25 cellular contexts compared by ENCODE assay signal in the genomic region with DNA sequence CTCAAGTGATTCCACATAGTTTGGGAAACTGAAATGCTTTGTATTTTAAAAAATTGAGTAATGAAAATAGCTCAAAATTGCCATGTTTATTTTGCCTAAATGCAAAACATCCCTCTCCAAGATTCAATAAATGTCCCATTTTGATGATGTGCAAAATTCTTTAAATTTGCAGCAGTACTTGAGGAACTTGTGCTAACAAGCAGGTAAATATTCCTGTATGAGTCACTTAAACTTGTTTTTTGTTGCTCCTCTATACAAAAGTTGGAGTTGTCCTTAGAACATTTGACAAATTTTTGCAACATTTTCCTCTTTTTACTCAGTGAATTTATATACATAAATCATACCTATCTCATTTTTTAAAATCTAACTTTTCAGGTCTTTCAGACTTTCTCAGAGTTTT.
DNase-seq lines count a peak whose midpoint lies in the region; FAIRE-seq and TF ChIP-seq lines count a peak whose summit lies in the region.
"Had no signal": no experiment of that assay in that cellular context is flagged by ENCODE, and none has a peak within 500 bp of the region (broad histone marks: within the 10 kb centered on the region; RNA-seq: fewer than 3 reads in every experiment).

No MANE protein-coding gene starts in this region.

- no peak for TF ChIP-seq CTCF in SU-DHL-6 (IDR thresholded peaks at IDR 0.05; ENCODE audit: insufficient read depth, low read length, poor library complexity, severe bottlenecking)
- TF ChIP-seq CTCF in epithelial cell of esophagus (IDR thresholded peaks at IDR 0.05; ENCODE audit: insufficient read depth, low read depth, low read length, missing control alignments): no peak
- no peak for TF ChIP-seq CTCF in dorsolateral prefrontal cortex (IDR thresholded peaks at IDR 0.05 in 54 of 56, conservative IDR thresholded peaks at IDR 0.05 in 2 of 56; ENCODE audit: low read depth in 1 of 56, partially characterized antibody in 56 of 56)

- H3F3A ChIP-seq in SU-DHL-6 (ENCODE audit: insufficient read depth): peaks cover 6% of the 10 kb centered on the region; the same call in 1 of the 2 replicates

- no peak overlapping the region for H3K4me3 Mint-ChIP-seq in activated T-helper 2 cell treated with anti-CD3 and anti-CD28 coated beads, Interferon-gamma antibody, Interleukin-2, Interleukin-4, amounts not matched to agents 10 μg/mL and 5 μg/mL and 100 μg/mL, durations not matched to agents 14 hours and 24 hours and 36 hours (ENCODE audit: low read depth)
- H3K4me3 Mint-ChIP-seq: CD4-positive, alpha-beta memory T cell had no signal

- H3K4me1 Mint-ChIP-seq in activated T-helper 2 cell treated with anti-CD3 and anti-CD28 coated beads, Interferon-gamma antibody, Interleukin-2, Interleukin-4, amounts not matched to agents 10 μg/mL and 5 μg/mL and 100 μg/mL, durations not matched to agents 14 hours and 24 hours and 36 hours (ENCODE audit: low read depth): no peaks in the 10 kb centered on the region
- H3K4me1 Mint-ChIP-seq: CD4-positive, alpha-beta memory T cell had no signal

- H3K4me2 ChIP-seq in Karpas-422 (ENCODE audit: low read depth, low read length, poor library complexity, severe bottlenecking) (peak overlapping the region; percentile 5), SU-DHL-6 (ENCODE audit: low read depth, low read length, poor library complexity, severe bottlenecking) (peak overlapping the region; percentile 15)
- H3K4me2 ChIP-seq: A549; BLaER1 treated with 17β-estradiol and CSF1 and Interleukin-3, amounts not matched to agents 10 nM and 100 nM had no signal

- DNase-seq in H54 (ENCODE audit: insufficient read length, low spot score) (no peak), Karpas-422 (no peak), epithelial cell of esophagus (ENCODE audit: low read depth) (peak; percentile 53), small intestine (no peak), dermis blood vessel endothelial cell (no peak), dorsolateral prefrontal cortex (no peak)
- DNase-seq in activated T-helper 2 cell treated with anti-CD3 and anti-CD28 coated beads, Interferon-gamma antibody, Interleukin-2, Interleukin-4, amounts not matched to agents 10 μg/mL and 5 μg/mL and 100 μg/mL, durations not matched to agents 14 hours and 24 hours and 36 hours (ENCODE audit: low spot score): no peak
- DNase-seq: 8988T; ACHN; AML-193; BE2C; Calu3; CD4-positive, alpha-beta memory T cell; COR-L47; DMS53; DMS79 treated with DMSO at 0.1 percent for 48 hours; GF-D8; GOT3; H7; HCEC 1CT had no signal

- H2AFZ ChIP-seq in Karpas-422 (ENCODE audit: low read length) (no peak overlapping the region), SU-DHL-6 (ENCODE audit: low read depth, low read length, severe bottlenecking) (peak overlapping the region; percentile 48)

- H3K9me3 ChIP-seq in Karpas-422 (ENCODE audit: low read length): peaks cover 3% of the 10 kb centered on the region; the same call in 1 of the 2 replicates
- peaks cover 9% of the 10 kb centered on the region; the same call in 1 of the 2 replicates for H3K9me3 ChIP-seq in SU-DHL-6 (ENCODE audit: insufficient read depth, low read length)
- no peaks in the 10 kb centered on the region for H3K9me3 ChIP-seq in small intestine (ENCODE audit: control insufficient read depth, low read depth)
- H3K9me3 ChIP-seq: A549; BE2C; BLaER1 treated with 17β-estradiol and CSF1 and Interleukin-3, amounts not matched to agents 10 nM and 100 nM had no signal

- no peaks in the 10 kb centered on the region for H3K27me3 ChIP-seq in Karpas-422 (ENCODE audit: low read length)
- no peaks in the 10 kb centered on the region for H3K27me3 ChIP-seq in SU-DHL-6 (ENCODE audit: low read length)
- no peaks in the 10 kb centered on the region for H3K27me3 ChIP-seq in small intestine (ENCODE audit: control insufficient read depth in 2 of 2, insufficient read depth in 2 of 2, low read length in 2 of 2)
- H3K27me3 ChIP-seq in dorsolateral prefrontal cortex: no peaks in the 10 kb centered on the region
- H3K27me3 ChIP-seq: BE2C; BLaER1 treated with 17β-estradiol and CSF1 and Interleukin-3, amounts not matched to agents 10 nM and 100 nM had no signal

- H3K9ac ChIP-seq in Karpas-422 (ENCODE audit: low read length): no peak overlapping the region
- H3K9ac ChIP-seq in SU-DHL-6 (ENCODE audit: low read length): no peak overlapping the region
- H3K9ac ChIP-seq: BLaER1 treated with 17β-estradiol and CSF1 and Interleukin-3, amounts not matched to agents 10 nM and 100 nM had no signal

- H3K27ac ChIP-seq in Karpas-422 (ENCODE audit: low read length) (no peak overlapping the region), SU-DHL-6 (ENCODE audit: low read depth, low read length) (no peak overlapping the region; the same call in 1 of the 2 replicates), small intestine (ENCODE audit: low read depth in 1 of 2, low read length in 1 of 2) (no peak overlapping the region), dorsolateral prefrontal cortex (no peak overlapping the region)
- H3K27ac ChIP-seq: A549; BLaER1 treated with 17β-estradiol and CSF1 and Interleukin-3, amounts not matched to agents 10 nM and 100 nM had no signal

- H3K9me2 ChIP-seq in Karpas-422 (replicated peaks; ENCODE audit: insufficient read depth, low read length): no peaks in the 10 kb centered on the region
- H3K9me2 ChIP-seq in SU-DHL-6 (replicated peaks; ENCODE audit: insufficient read depth, low read length): no peaks in the 10 kb centered on the region

- intact Hi-C loops in activated T-helper 2 cell treated with anti-CD3 and anti-CD28 coated beads, Interferon-gamma antibody, Interleukin-2, Interleukin-4, amounts not matched to agents 10 μg/mL and 5 μg/mL and 100 μg/mL, durations not matched to agents 14 hours and 24 hours and 36 hours (cut with micrococcal nuclease): no loop called here
- intact Hi-C loops in dorsolateral prefrontal cortex (cut with DNase I): no loop called here

- no peaks in the 10 kb centered on the region for H3K27me3 Mint-ChIP-seq in activated T-helper 2 cell treated with anti-CD3 and anti-CD28 coated beads, Interferon-gamma antibody, Interleukin-2, Interleukin-4, amounts not matched to agents 10 μg/mL and 5 μg/mL and 100 μg/mL, durations not matched to agents 14 hours and 24 hours and 36 hours (ENCODE audit: low read depth)
- H3K27me3 Mint-ChIP-seq: CD4-positive, alpha-beta memory T cell had no signal

- FAIRE-seq in H54 (lab: Jason Lieb, UNC) (peak; percentile 11), small intestine (lab: Jason Lieb, UNC) (no peak)
- FAIRE-seq: A549, GM12891, GM18507 had no signal

- no peak for TF ChIP-seq POLR2A in H54 (IDR thresholded peaks at IDR 0.05; ENCODE audit: low read depth, low read length)

- H4K20me1 ChIP-seq in Karpas-422 (ENCODE audit: insufficient read depth, low read depth, low read length) (no peaks in the 10 kb centered on the region), SU-DHL-6 (ENCODE audit: low read depth, low read length) (no peaks in the 10 kb centered on the region)
- H4K20me1 ChIP-seq: BLaER1 treated with 17β-estradiol and CSF1 and Interleukin-3, amounts not matched to agents 10 nM and 100 nM had no signal

- no peaks in the 10 kb centered on the region for H3K36me3 Mint-ChIP-seq in activated T-helper 2 cell treated with anti-CD3 and anti-CD28 coated beads, Interferon-gamma antibody, Interleukin-2, Interleukin-4, amounts not matched to agents 10 μg/mL and 5 μg/mL and 100 μg/mL, durations not matched to agents 14 hours and 24 hours and 36 hours (ENCODE audit: low read depth)
- H3K36me3 Mint-ChIP-seq: CD4-positive, alpha-beta memory T cell had no signal

- H3K9me3 Mint-ChIP-seq in activated T-helper 2 cell treated with anti-CD3 and anti-CD28 coated beads, Interferon-gamma antibody, Interleukin-2, Interleukin-4, amounts not matched to agents 10 μg/mL and 5 μg/mL and 100 μg/mL, durations not matched to agents 14 hours and 24 hours and 36 hours: peaks cover 39% of the 10 kb centered on the region

- H3K79me2 ChIP-seq in Karpas-422 (ENCODE audit: low read length): no peaks in the 10 kb centered on the region
- no peaks in the 10 kb centered on the region for H3K79me2 ChIP-seq in SU-DHL-6 (ENCODE audit: insufficient read depth, low read length)

- H3K36me3 ChIP-seq in Karpas-422 (ENCODE audit: insufficient read depth, low read length): no peaks in the 10 kb centered on the region
- H3K36me3 ChIP-seq in SU-DHL-6 (ENCODE audit: low read length): no peaks in the 10 kb centered on the region
- no peaks in the 10 kb centered on the region for H3K36me3 ChIP-seq in small intestine (ENCODE audit: control insufficient read depth in 2 of 2, insufficient read depth in 2 of 2, low read length in 2 of 2)
- H3K36me3 ChIP-seq: BE2C; BLaER1 treated with 17β-estradiol and CSF1 and Interleukin-3, amounts not matched to agents 10 nM and 100 nM had no signal

- no peak overlapping the region for H3K27ac Mint-ChIP-seq in activated T-helper 2 cell treated with anti-CD3 and anti-CD28 coated beads, Interferon-gamma antibody, Interleukin-2, Interleukin-4, amounts not matched to agents 10 μg/mL and 5 μg/mL and 100 μg/mL, durations not matched to agents 14 hours and 24 hours and 36 hours
- H3K27ac Mint-ChIP-seq: CD4-positive, alpha-beta memory T cell had no signal

- H3K4me1 ChIP-seq in Karpas-422 (ENCODE audit: low read length) (peaks cover 33% of the 10 kb centered on the region), small intestine (ENCODE audit: control insufficient read depth in 2 of 2, insufficient read depth in 1 of 2, low read depth in 1 of 2, low read length in 1 of 2) (no peaks in the 10 kb centered on the region)
- H3K4me1 ChIP-seq: A549; BE2C; BLaER1 treated with 17β-estradiol and CSF1 and Interleukin-3, amounts not matched to agents 10 nM and 100 nM had no signal

- no peak overlapping the region for H3K4me3 ChIP-seq in Karpas-422 (ENCODE audit: low read length)
- H3K4me3 ChIP-seq in SU-DHL-6 (ENCODE audit: insufficient read depth, low read length, poor library complexity, severe bottlenecking): no peak overlapping the region
- no peak overlapping the region for H3K4me3 ChIP-seq in epithelial cell of esophagus (ENCODE audit: low read length)
- no peak overlapping the region for H3K4me3 ChIP-seq in small intestine (ENCODE audit: low read depth in 1 of 2, low read length in 2 of 2)
- H3K4me3 ChIP-seq in dorsolateral prefrontal cortex: no peak overlapping the region
- H3K4me3 ChIP-seq: A549; BLaER1 treated with 17β-estradiol and CSF1 and Interleukin-3, amounts not matched to agents 10 nM and 100 nM had no signal
